ENCODE assay signal across 12 cellular contexts in the genomic region with DNA sequence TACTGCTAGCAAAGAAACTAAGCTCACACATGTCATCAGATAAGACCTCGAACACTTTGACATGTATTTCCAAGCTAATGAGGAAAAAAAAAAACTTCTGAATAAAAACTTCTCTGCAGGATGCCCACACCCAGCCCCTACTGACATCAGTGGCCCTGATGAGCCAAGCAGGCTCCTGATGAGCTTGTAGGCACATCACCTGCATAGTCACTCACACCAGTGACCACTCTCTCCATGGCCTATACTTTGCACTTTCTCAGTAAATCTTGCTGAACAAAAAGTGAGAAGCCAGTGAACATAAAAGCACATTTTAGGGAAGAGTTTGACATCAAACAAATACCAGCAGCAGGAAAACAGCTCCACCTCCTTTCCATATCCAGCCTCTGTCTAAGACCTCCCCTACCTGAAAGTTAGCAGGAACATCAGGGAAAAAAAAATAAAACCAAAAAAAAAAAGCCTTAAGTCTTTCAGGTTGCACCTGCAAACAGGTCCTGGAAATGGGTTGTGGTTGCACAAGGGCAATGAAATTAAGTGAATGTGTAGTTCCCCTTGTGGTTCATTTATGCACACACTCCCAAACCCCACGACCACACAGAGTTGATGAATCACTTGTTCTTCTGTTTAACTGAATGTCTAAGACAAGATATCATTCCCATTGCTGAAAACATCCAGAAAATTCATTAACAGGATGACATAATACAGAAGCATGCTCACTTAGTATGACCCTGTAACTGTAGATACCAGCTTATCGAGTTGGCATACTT.
A peak's percentile ranks its signal among the peaks of the same experiment; 100 is the strongest.
DNase-seq lines count a peak whose midpoint lies in the region; ATAC-seq and TF ChIP-seq lines count a peak whose summit lies in the region.
"Had no signal": no experiment of that assay in that cellular context is flagged by ENCODE, and none has a peak within 500 bp of the region (broad histone marks: within the 10 kb centered on the region; RNA-seq: fewer than 3 reads in every experiment).

No MANE protein-coding gene starts in this region.

- H3K27me3 Mint-ChIP-seq in activated naive CD8-positive, alpha-beta T cell treated with anti-CD3 and anti-CD28 coated beads, Interleukin-2, amount 10 ng/mL, durations not matched to agents 7 days and 5 days = peaks cover 27% of the 10 kb centered on the region
- H3K27me3 Mint-ChIP-seq in activated naive CD8-positive, alpha-beta T cell treated with anti-CD3 and anti-CD28 coated beads for 36 hours = peaks cover 20% of the 10 kb centered on the region
- H3K27me3 Mint-ChIP-seq in CD14-positive monocyte (ENCODE audit: low read depth in 3 of 3) = peaks cover 0 to 3% (median 0%) of the 10 kb centered on the region in 3 donors

- H3K4me3 Mint-ChIP-seq in activated naive CD8-positive, alpha-beta T cell treated with anti-CD3 and anti-CD28 coated beads, Interleukin-2, amount 10 ng/mL, durations not matched to agents 7 days and 5 days = no peak overlapping the region
- H3K4me3 Mint-ChIP-seq in activated naive CD8-positive, alpha-beta T cell treated with anti-CD3 and anti-CD28 coated beads for 36 hours = no peak overlapping the region
- no peak overlapping the region for H3K4me3 Mint-ChIP-seq in CD14-positive monocyte

- no peak overlapping the region for H3K27ac Mint-ChIP-seq in activated naive CD8-positive, alpha-beta T cell treated with anti-CD3 and anti-CD28 coated beads, Interleukin-2, amount 10 ng/mL, durations not matched to agents 7 days and 5 days
- H3K27ac Mint-ChIP-seq in activated naive CD8-positive, alpha-beta T cell treated with anti-CD3 and anti-CD28 coated beads for 36 hours = no peak overlapping the region
- no peak overlapping the region for H3K27ac Mint-ChIP-seq in CD14-positive monocyte

- TF ChIP-seq CTCF in CD14-positive monocyte (IDR thresholded peaks at IDR 0.05) = no peak

- H3K4me1 Mint-ChIP-seq in activated naive CD8-positive, alpha-beta T cell treated with anti-CD3 and anti-CD28 coated beads, Interleukin-2, amount 10 ng/mL, durations not matched to agents 7 days and 5 days = peaks cover 9% of the 10 kb centered on the region
- no peaks in the 10 kb centered on the region for H3K4me1 Mint-ChIP-seq in activated naive CD8-positive, alpha-beta T cell treated with anti-CD3 and anti-CD28 coated beads for 36 hours
- H3K4me1 Mint-ChIP-seq in CD14-positive monocyte = no peaks in the 10 kb centered on the region

- H3K36me3 Mint-ChIP-seq in activated naive CD8-positive, alpha-beta T cell treated with anti-CD3 and anti-CD28 coated beads, Interleukin-2, amount 10 ng/mL, durations not matched to agents 7 days and 5 days = no peaks in the 10 kb centered on the region
- H3K36me3 Mint-ChIP-seq in activated naive CD8-positive, alpha-beta T cell treated with anti-CD3 and anti-CD28 coated beads for 36 hours = no peaks in the 10 kb centered on the region
- no peaks in the 10 kb centered on the region for H3K36me3 Mint-ChIP-seq in CD14-positive monocyte

- POLR2A ChIA-PET in activated naive CD8-positive, alpha-beta T cell treated with anti-CD3 and anti-CD28 coated beads, Interleukin-2, amount 10 ng/mL, durations not matched to agents 7 days and 5 days (lab: Charles Lee) = interaction anchor here (0.7 kb wide), 1 partner anchor 25 kb away, joined by 3 read pairs; no protein-coding TSS in a partner anchor

- peak; percentile 39 for ATAC-seq in activated naive CD8-positive, alpha-beta T cell treated with anti-CD3 and anti-CD28 coated beads, Interleukin-2, amount 10 ng/mL, durations not matched to agents 7 days and 5 days (ENCODE audit: low read depth)
- peak; percentile 64 for ATAC-seq in HG02938 (IDR thresholded peaks at IDR 0.05; ENCODE audit: unreplicated experiment)
- ATAC-seq in HG02870 (IDR thresholded peaks at IDR 0.05; ENCODE audit: unreplicated experiment) = no peak
- ATAC-seq: psoas muscle had no signal

- DNase-seq in activated naive CD8-positive, alpha-beta T cell treated with anti-CD3 and anti-CD28 coated beads, Interleukin-2, amount 10 ng/mL, durations not matched to agents 7 days and 5 days = no peak
- DNase-seq in activated naive CD8-positive, alpha-beta T cell treated with anti-CD3 and anti-CD28 coated beads for 36 hours = no peak
- peak; percentile 5 for DNase-seq in OCI-M1 (lab: John Stamatoyannopoulos, UW)
- no peak for DNase-seq in cerebellum (ENCODE audit: low spot score)
- no peak for DNase-seq in NCI-H2171 treated with DMSO at 0.1 percent for 48 hours (lab: John Stamatoyannopoulos, UW)
- DNase-seq in CD14-positive monocyte (ENCODE audit: low spot score) = no peak
- DNase-seq: activated T-cell treated with anti-CD3 and anti-CD28 coated beads, Interleukin-2, amount 50 U/mL, for 1 hour; NCI-H1694 treated with DMSO at 0.1 percent for 48 hours; psoas muscle; stimulated activated CD4-positive, alpha-beta T cell treated with anti-CD3 and anti-CD28 coated beads, Interleukin-4, amount 100 ng/mL, for 24 hours had no signal

- H3K9me3 Mint-ChIP-seq in activated naive CD8-positive, alpha-beta T cell treated with anti-CD3 and anti-CD28 coated beads, Interleukin-2, amount 10 ng/mL, durations not matched to agents 7 days and 5 days = no peaks in the 10 kb centered on the region
- no peaks in the 10 kb centered on the region for H3K9me3 Mint-ChIP-seq in activated naive CD8-positive, alpha-beta T cell treated with anti-CD3 and anti-CD28 coated beads for 36 hours
- H3K9me3 Mint-ChIP-seq in CD14-positive monocyte = peaks cover 0 to 3% (median 0%) of the 10 kb centered on the region in 7 donors

- intact Hi-C loops in CD14-positive monocyte (cut with micrococcal nuclease) = no loop called here
